11 cellular contexts compared by ENCODE assay signal in the genomic region with DNA sequence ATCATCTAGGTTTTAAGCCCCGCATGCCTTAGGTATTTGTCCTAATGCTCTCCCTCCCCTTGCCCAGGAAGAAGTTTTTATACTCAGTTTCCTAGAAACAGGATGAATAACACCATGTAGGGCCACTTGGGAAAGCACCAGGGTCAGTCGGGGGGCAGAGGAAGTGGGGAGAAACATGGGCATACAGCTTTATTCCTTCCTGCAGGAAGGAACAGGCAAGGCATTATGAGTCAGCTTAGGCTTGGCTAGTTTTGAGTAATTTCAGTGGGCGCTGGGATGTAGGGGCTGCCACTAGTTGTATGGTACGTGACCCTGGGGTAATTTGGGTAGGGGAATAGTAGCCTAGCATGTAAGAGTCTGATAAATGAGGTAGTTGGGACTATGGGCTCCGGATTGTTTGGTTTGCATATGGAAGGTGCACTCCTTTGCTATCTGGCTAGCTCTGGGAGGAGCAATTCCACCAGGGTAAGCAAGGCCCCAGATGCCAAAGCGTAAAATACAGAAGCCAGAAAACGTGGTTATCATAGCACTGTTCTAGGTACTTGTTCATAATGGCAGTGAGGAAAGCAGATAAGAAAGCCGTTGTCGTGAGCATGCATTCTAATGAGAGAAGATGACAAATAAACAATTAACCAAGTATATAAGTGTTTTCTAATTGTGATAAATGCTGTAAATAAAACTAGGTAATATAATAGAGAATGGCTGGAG. TPM values are rescaled to one million over a fixed set of nuclear protein-coding genes. Genes with fewer than 3 reads are reported as not detected.
DNase-seq lines count a peak whose midpoint lies in the region; ATAC-seq, FAIRE-seq and TF ChIP-seq lines count a peak whose summit lies in the region.
"Had no signal": no experiment of that assay in that cellular context is flagged by ENCODE, and none has a peak within 500 bp of the region (broad histone marks: within the 10 kb centered on the region; RNA-seq: fewer than 3 reads in every experiment).

No MANE protein-coding gene starts in this region.

- no peaks in the 10 kb centered on the region for H3K9me3 Mint-ChIP-seq in activated naive CD8-positive, alpha-beta T cell treated with anti-CD3 and anti-CD28 coated beads, Interleukin-2, amount 50 U/mL, for 24 hours

- H3K27ac Mint-ChIP-seq in activated naive CD8-positive, alpha-beta T cell treated with anti-CD3 and anti-CD28 coated beads, Interleukin-2, amount 50 U/mL, for 24 hours: no peak overlapping the region

- ATAC-seq in GM19463 (IDR thresholded peaks at IDR 0.05; ENCODE audit: unreplicated experiment) (peak; percentile 67), GM19324 (IDR thresholded peaks at IDR 0.05; ENCODE audit: low FRiP score, unreplicated experiment) (no peak)
- peak; percentile 75 for ATAC-seq in activated naive CD8-positive, alpha-beta T cell treated with anti-CD3 and anti-CD28 coated beads, Interleukin-2, amount 50 U/mL, for 24 hours

- DNase-seq in AG10803 (ENCODE audit: low read depth) (peak; percentile 14), kidney (peak; percentile 69), midbrain (lab: John Stamatoyannopoulos, UW) (no peak), HT-29 (ENCODE audit: low spot score) (no peak), NCI-H1105 treated with DMSO at 0.1 percent for 48 hours (lab: John Stamatoyannopoulos, UW) (no peak)
- peak; percentile 26 for DNase-seq in activated naive CD8-positive, alpha-beta T cell treated with anti-CD3 and anti-CD28 coated beads, Interleukin-2, amount 50 U/mL, for 24 hours
- DNase-seq: cerebellar nuclear complex, hippocampal formation, SHP77 had no signal

- no peak for FAIRE-seq in kidney (lab: Jason Lieb, UNC)

- H3K36me3 Mint-ChIP-seq in activated naive CD8-positive, alpha-beta T cell treated with anti-CD3 and anti-CD28 coated beads, Interleukin-2, amount 50 U/mL, for 24 hours (ENCODE audit: low read depth): peaks cover 3% of the 10 kb centered on the region

- H3K9ac ChIP-seq in kidney (ENCODE audit: low read length in 2 of 2): no peak overlapping the region

- TF ChIP-seq CTCF in AG10803 (conservative IDR thresholded peaks at IDR 0.05; ENCODE audit: low read length) (no peak), kidney (IDR thresholded peaks at IDR 0.05; ENCODE audit: borderline replicate concordance, extremely low read depth, insufficient read depth) (no peak)

- H3K36me3 ChIP-seq in kidney (ENCODE audit: control insufficient read depth in 1 of 2, insufficient read depth in 2 of 2, low read length in 2 of 2): no peaks in the 10 kb centered on the region

- no peak overlapping the region for H3K27ac ChIP-seq in kidney (ENCODE audit: low read depth in 2 of 2, low read length in 2 of 2)

- H3K4me3 Mint-ChIP-seq in activated naive CD8-positive, alpha-beta T cell treated with anti-CD3 and anti-CD28 coated beads, Interleukin-2, amount 50 U/mL, for 24 hours: no peak overlapping the region

- H3K4me3 ChIP-seq in AG10803 (ENCODE audit: low read length): no peak overlapping the region
- H3K4me3 ChIP-seq in kidney (ENCODE audit: low read length in 2 of 2): no peak overlapping the region

- H3K9me3 ChIP-seq in kidney (ENCODE audit: control insufficient read depth in 1 of 2, low read length in 2 of 2): no peaks in the 10 kb centered on the region

- intact Hi-C loops in kidney (cut with DNase I): no loop called here

- no peaks in the 10 kb centered on the region for H3K4me1 ChIP-seq in kidney (ENCODE audit: control insufficient read depth in 1 of 2, insufficient read depth in 1 of 2, low read depth in 1 of 2, low read length in 2 of 2)

- no peaks in the 10 kb centered on the region for H3K27me3 Mint-ChIP-seq in activated naive CD8-positive, alpha-beta T cell treated with anti-CD3 and anti-CD28 coated beads, Interleukin-2, amount 50 U/mL, for 24 hours

- H3K4me1 Mint-ChIP-seq in activated naive CD8-positive, alpha-beta T cell treated with anti-CD3 and anti-CD28 coated beads, Interleukin-2, amount 50 U/mL, for 24 hours: peaks cover 17% of the 10 kb centered on the region

RNA-seq across cellular contexts. Expression of a gene that starts 24.8 kb away (rescaled TPM):
- 35.3 TPM for total RNA-seq in kidney
- polyA plus RNA-seq in kidney (ENCODE audit: insufficient read depth, low read depth, low replicate concordance): 5.9 TPM
- total RNA-seq in HT-29 (2014; rRNA removed; shearing (Covaris generic)): 7.1 and 13.4 TPM in 2 replicates

Comparison
In these comparisons a context has a peak if more than half of its experiments do, and no peak if none do; other contexts are left out.
1. DNase-seq: peak in AG10803 (single experiment), activated naive CD8-positive, alpha-beta T cell treated with anti-CD3 and anti-CD28 coated beads, Interleukin-2, amount 50 U/mL, for 24 hours (single experiment) and kidney (single experiment); none in midbrain (single experiment), HT-29 (single experiment) and NCI-H1105 treated with DMSO at 0.1 percent for 48 hours (single experiment).